In genomic region chr14:61486930-61487495, GRCh38 we compare ENCODE assay signal across 20 cellular contexts.
DNase-seq lines count a peak whose midpoint lies in the region; ATAC-seq lines count a peak whose summit lies in the region.
"Had no signal": no experiment of that assay in that cellular context is flagged by ENCODE, and none has a peak within 500 bp of the region (broad histone marks: within the 10 kb centered on the region; RNA-seq: fewer than 3 reads in every experiment).

No MANE protein-coding gene starts in this region.

- H3K4me3 Mint-ChIP-seq in stimulated activated naive CD8-positive, alpha-beta T cell treated with anti-CD3 and anti-CD28 coated beads, Interleukin-15, Interleukin-2, amounts not matched to agents 100 ng/mL and 50 ng/mL, for 24 hours = no peak overlapping the region
- H3K4me3 Mint-ChIP-seq in stimulated activated naive CD8-positive, alpha-beta T cell treated with anti-CD3 and anti-CD28 coated beads, Interleukin-15, amount 100 ng/mL, for 72 hours = no peak overlapping the region
- H3K4me3 Mint-ChIP-seq in activated T-helper 17 cell treated with anti-CD3 and anti-CD28 coated beads, Interleukin-2, amount 50 U/mL, for 72 hours = no peak overlapping the region
- H3K4me3 Mint-ChIP-seq in naive B cell = no peak overlapping the region
- H3K4me3 Mint-ChIP-seq: T-helper 2 cell treated with Interferon-gamma antibody and Interleukin-4, amounts not matched to agents 5 μg/mL and 100 μg/mL, for 36 hours; WTC11 had no signal

- ATAC-seq in stimulated activated naive CD8-positive, alpha-beta T cell treated with anti-CD3 and anti-CD28 coated beads, Interleukin-15, amount 100 ng/mL, for 72 hours = no peak
- ATAC-seq in activated T-helper 17 cell treated with anti-CD3 and anti-CD28 coated beads, Interleukin-2, amount 50 U/mL, for 72 hours (replicated peaks) = no peak
- ATAC-seq in naive B cell (ENCODE audit: low read depth in 2 of 2) (peak; percentile 67 to 79), GM18907 (IDR thresholded peaks at IDR 0.05; ENCODE audit: unreplicated experiment) (no peak), HG02938 (IDR thresholded peaks at IDR 0.05; ENCODE audit: unreplicated experiment) (no peak), GM21447 (IDR thresholded peaks at IDR 0.05; ENCODE audit: unreplicated experiment) (no peak)
- ATAC-seq: WTC11 had no signal

- no peaks in the 10 kb centered on the region for H3K9me3 Mint-ChIP-seq in stimulated activated naive CD8-positive, alpha-beta T cell treated with anti-CD3 and anti-CD28 coated beads, Interleukin-15, Interleukin-2, amounts not matched to agents 100 ng/mL and 50 ng/mL, for 24 hours
- H3K9me3 Mint-ChIP-seq in stimulated activated naive CD8-positive, alpha-beta T cell treated with anti-CD3 and anti-CD28 coated beads, Interleukin-15, amount 100 ng/mL, for 72 hours = no peaks in the 10 kb centered on the region
- no peaks in the 10 kb centered on the region for H3K9me3 Mint-ChIP-seq in activated T-helper 17 cell treated with anti-CD3 and anti-CD28 coated beads, Interleukin-2, amount 50 U/mL, for 72 hours
- H3K9me3 Mint-ChIP-seq in naive B cell = no peaks in the 10 kb centered on the region
- H3K9me3 Mint-ChIP-seq: activated T-helper 2 cell treated with anti-CD3 and anti-CD28 coated beads, Interferon-gamma antibody, Interleukin-2, Interleukin-4, amounts not matched to agents 10 μg/mL and 5 μg/mL and 100 μg/mL, durations not matched to agents 14 hours and 24 hours and 36 hours; T-helper 2 cell treated with Interferon-gamma antibody and Interleukin-4, amounts not matched to agents 5 μg/mL and 100 μg/mL, for 36 hours; WTC11 had no signal

- peaks cover 43% of the 10 kb centered on the region for H3K4me1 Mint-ChIP-seq in stimulated activated naive CD8-positive, alpha-beta T cell treated with anti-CD3 and anti-CD28 coated beads, Interleukin-15, Interleukin-2, amounts not matched to agents 100 ng/mL and 50 ng/mL, for 24 hours (ENCODE audit: low read depth)
- peaks cover 72% of the 10 kb centered on the region for H3K4me1 Mint-ChIP-seq in stimulated activated naive CD8-positive, alpha-beta T cell treated with anti-CD3 and anti-CD28 coated beads, Interleukin-15, amount 100 ng/mL, for 72 hours
- peaks cover 10% of the 10 kb centered on the region for H3K4me1 Mint-ChIP-seq in activated T-helper 17 cell treated with anti-CD3 and anti-CD28 coated beads, Interleukin-2, amount 50 U/mL, for 72 hours
- peaks cover 15 to 24% (median 23%) of the 10 kb centered on the region in 3 donors for H3K4me1 Mint-ChIP-seq in naive B cell

- H3K36me3 Mint-ChIP-seq in stimulated activated naive CD8-positive, alpha-beta T cell treated with anti-CD3 and anti-CD28 coated beads, Interleukin-15, Interleukin-2, amounts not matched to agents 100 ng/mL and 50 ng/mL, for 24 hours (ENCODE audit: low read depth) = peaks cover 49% of the 10 kb centered on the region
- H3K36me3 Mint-ChIP-seq in activated T-helper 17 cell treated with anti-CD3 and anti-CD28 coated beads, Interleukin-2, amount 50 U/mL, for 72 hours (ENCODE audit: low read depth) = no peaks in the 10 kb centered on the region
- H3K36me3 Mint-ChIP-seq in naive B cell = no peaks in the 10 kb centered on the region
- H3K36me3 Mint-ChIP-seq: WTC11 had no signal

- H3K27ac Mint-ChIP-seq in stimulated activated naive CD8-positive, alpha-beta T cell treated with anti-CD3 and anti-CD28 coated beads, Interleukin-15, Interleukin-2, amounts not matched to agents 100 ng/mL and 50 ng/mL, for 24 hours = peak overlapping the region; percentile 42
- no peak overlapping the region for H3K27ac Mint-ChIP-seq in stimulated activated naive CD8-positive, alpha-beta T cell treated with anti-CD3 and anti-CD28 coated beads, Interleukin-15, amount 100 ng/mL, for 72 hours
- H3K27ac Mint-ChIP-seq in activated T-helper 17 cell treated with anti-CD3 and anti-CD28 coated beads, Interleukin-2, amount 50 U/mL, for 72 hours = peak overlapping the region; percentile 39
- peak overlapping the region in 4 of 6 donors; percentile 35 to 68 (median 61) for H3K27ac Mint-ChIP-seq in naive B cell
- H3K27ac Mint-ChIP-seq: activated T-helper 2 cell treated with anti-CD3 and anti-CD28 coated beads, Interferon-gamma antibody, Interleukin-2, Interleukin-4, amounts not matched to agents 10 μg/mL and 5 μg/mL and 100 μg/mL, durations not matched to agents 14 hours and 24 hours and 36 hours; WTC11 had no signal

- DNase-seq in stimulated activated naive CD8-positive, alpha-beta T cell treated with anti-CD3 and anti-CD28 coated beads, Interleukin-15, amount 100 ng/mL, for 72 hours = no peak
- DNase-seq in naive B cell (no peak), epidermal melanocyte (ENCODE audit: insufficient read length, low spot score) (no peak)
- DNase-seq: amygdala; central memory CD4-positive, alpha-beta T cell; foreskin fibroblast; hippocampal formation; islet precursor cell; NCI-H1092 treated with DMSO at 0.1 percent for 48 hours; NCI-H524; sigmoid colon; thyroid gland had no signal

- no peaks in the 10 kb centered on the region for H3K27me3 Mint-ChIP-seq in stimulated activated naive CD8-positive, alpha-beta T cell treated with anti-CD3 and anti-CD28 coated beads, Interleukin-15, Interleukin-2, amounts not matched to agents 100 ng/mL and 50 ng/mL, for 24 hours
- H3K27me3 Mint-ChIP-seq in stimulated activated naive CD8-positive, alpha-beta T cell treated with anti-CD3 and anti-CD28 coated beads, Interleukin-15, amount 100 ng/mL, for 72 hours = no peaks in the 10 kb centered on the region
- no peaks in the 10 kb centered on the region for H3K27me3 Mint-ChIP-seq in activated T-helper 17 cell treated with anti-CD3 and anti-CD28 coated beads, Interleukin-2, amount 50 U/mL, for 72 hours
- no peaks in the 10 kb centered on the region for H3K27me3 Mint-ChIP-seq in naive B cell

Comparison
In these comparisons a context has a peak if more than half of its experiments do, and no peak if none do; other contexts are left out.
1. H3K27ac Mint-ChIP-seq: peak in stimulated activated naive CD8-positive, alpha-beta T cell treated with anti-CD3 and anti-CD28 coated beads, Interleukin-15, Interleukin-2, amounts not matched to agents 100 ng/mL and 50 ng/mL, for 24 hours (single experiment), activated T-helper 17 cell treated with anti-CD3 and anti-CD28 coated beads, Interleukin-2, amount 50 U/mL, for 72 hours (single experiment) and naive B cell (4 of 6); none in stimulated activated naive CD8-positive, alpha-beta T cell treated with anti-CD3 and anti-CD28 coated beads, Interleukin-15, amount 100 ng/mL, for 72 hours (0 of 2).
2. ATAC-seq: peak in naive B cell (2 of 2); none in stimulated activated naive CD8-positive, alpha-beta T cell treated with anti-CD3 and anti-CD28 coated beads, Interleukin-15, amount 100 ng/mL, for 72 hours (single experiment), activated T-helper 17 cell treated with anti-CD3 and anti-CD28 coated beads, Interleukin-2, amount 50 U/mL, for 72 hours (single experiment), GM18907 (single experiment), HG02938 (single experiment) and GM21447 (single experiment).